15 cellular contexts compared by ENCODE assay signal in genomic region chr11:83933008-83933407, GRCh38.
DNase-seq lines count a peak whose midpoint lies in the region; ATAC-seq and TF ChIP-seq lines count a peak whose summit lies in the region.
"Had no signal": no experiment of that assay in that cellular context is flagged by ENCODE, and none has a peak within 500 bp of the region (broad histone marks: within the 10 kb centered on the region; RNA-seq: fewer than 3 reads in every experiment).

No MANE protein-coding gene starts in this region.

- peak; percentile 20 for DNase-seq in NCI-H82 (lab: John Stamatoyannopoulos, UW)
- DNase-seq in NCI-H82 treated with DMSO at 0.1 percent for 48 hours (lab: John Stamatoyannopoulos, UW; ENCODE audit: unreplicated experiment): no peak
- DNase-seq in NCI-H69 (lab: John Stamatoyannopoulos, UW): peak; percentile 93
- no peak for DNase-seq in DMS53 treated with DMSO at 0.1 percent for 48 hours (lab: John Stamatoyannopoulos, UW; ENCODE audit: unreplicated experiment)
- DNase-seq in glomerular visceral epithelial cell (ENCODE audit: extremely low spot score): no peak
- DNase-seq in NCI-H146 treated with DMSO at 0.1 percent for 48 hours (lab: John Stamatoyannopoulos, UW; ENCODE audit: unreplicated experiment): no peak
- DNase-seq: ACHN; Calu3; CD4-positive, CD25-positive, alpha-beta regulatory T cell; DMS 273 treated with DMSO at 0.1 percent for 48 hours; DMS79; GM23248 had no signal

- peak; percentile 60 for ATAC-seq in SK-N-SH treated with all-trans-retinoic acid at 6 μM for 48 hours
- ATAC-seq: HCT116, HepG2 had no signal

TF ChIP-seq in SK-N-SH treated with all-trans-retinoic acid at 6 μM for 48 hours, 23 proteins besides CTCF, POLR2A, EP300 and RAD21:
- TF ChIP-seq CSDC2 (CRISPR knock-in tag; IDR thresholded peaks at IDR 0.05) (no peak), TCF4 (CRISPR knock-in tag; IDR thresholded peaks at IDR 0.05; ENCODE audit: borderline replicate concordance) (peak; percentile 53; the same call in 1 of the 2 replicates), ISL1 (CRISPR knock-in tag; IDR thresholded peaks at IDR 0.05) (peak; percentile 31; the same call in 1 of the 2 replicates)
TF ChIP-seq in SK-N-SH treated with all-trans-retinoic acid at 6 μM for 48 hours: peak in this region for 2.

Comparison
In these comparisons a context has a peak if more than half of its experiments do, and no peak if none do; other contexts are left out.
1. DNase-seq: peak in NCI-H82 (single experiment) and NCI-H69 (single experiment); none in NCI-H82 treated with DMSO at 0.1 percent for 48 hours (single experiment), DMS53 treated with DMSO at 0.1 percent for 48 hours (single experiment), glomerular visceral epithelial cell (single experiment) and NCI-H146 treated with DMSO at 0.1 percent for 48 hours (single experiment).